In genomic region chr17:68794636-68795503, GRCh38 we compare ENCODE assay signal across 1 cellular context.
TF ChIP-seq lines count a peak whose summit lies in the region.

No MANE protein-coding gene starts in this region.

TF ChIP-seq in GM12878, 131 proteins besides CTCF, POLR2A, EP300 and RAD21 (continued from another document):
- TF ChIP-seq CEBPZ (IDR thresholded peaks at IDR 0.05; ENCODE audit: low read depth, low read length) (no peak), PML (IDR thresholded peaks at IDR 0.05; ENCODE audit: low read length) (no peak), SPI1 (IDR thresholded peaks at IDR 0.05; ENCODE audit: borderline replicate concordance, insufficient read depth, low read depth, low read length) (peak; percentile 74), YBX1 (IDR thresholded peaks at IDR 0.05) (no peak), USF2 (IDR thresholded peaks at IDR 0.05; ENCODE audit: borderline replicate concordance, low read depth, low read length) (no peak), TAF1 (IDR thresholded peaks at IDR 0.05; ENCODE audit: borderline replicate concordance, low read depth, low read length) (no peak), IRF5 (IDR thresholded peaks at IDR 0.05; ENCODE audit: borderline replicate concordance) (no peak), POU2F2 (IDR thresholded peaks at IDR 0.05; ENCODE audit: borderline replicate concordance, low read depth, low read length) (0 out of 3 replicates have a peak, but pooled peaks have one; percentile 9), ATF2 (IDR thresholded peaks at IDR 0.05; ENCODE audit: low read length) (0 out of 2 replicates have a peak, but pooled peaks have one; percentile 18), CEBPB (IDR thresholded peaks at IDR 0.05; ENCODE audit: borderline replicate concordance in 1 of 2, low read depth in 2 of 2, low read length in 2 of 2) (no peak)
